Comparison of ENCODE assay signal across 14 cellular contexts in genomic region chr17:18320301-18320700, GRCh38. TPM values are rescaled to one million over a fixed set of nuclear protein-coding genes. Genes with fewer than 3 reads are reported as not detected.
DNase-seq lines count a peak whose midpoint lies in the region; TF ChIP-seq lines count a peak whose summit lies in the region.
"Had no signal": no experiment of that assay in that cellular context is flagged by ENCODE, and none has a peak within 500 bp of the region (broad histone marks: within the 10 kb centered on the region; RNA-seq: fewer than 3 reads in every experiment).

No MANE protein-coding gene starts in this region.

- peaks cover 38% of the 10 kb centered on the region for H3K36me3 Mint-ChIP-seq in T-helper 2 cell treated with Interferon-gamma antibody and Interleukin-4, amounts not matched to agents 5 μg/mL and 100 μg/mL, for 36 hours (ENCODE audit: low read depth)

- H3K4me3 ChIP-seq in choroid plexus epithelial cell (ENCODE audit: low read depth, low read length) = peak overlapping the region; percentile 33
- H3K4me3 ChIP-seq in sigmoid colon = no peak overlapping the region
- no peak overlapping the region for H3K4me3 ChIP-seq in SJCRH30
- H3K4me3 ChIP-seq: esophagus squamous epithelium, MG63, skin epidermis had no signal

- 88 to 90% methylated on average over 7 of the region's 7 CpGs for WGBS in sigmoid colon, 2 donors

- TF ChIP-seq EP300 in sigmoid colon (IDR thresholded peaks at IDR 0.05) = no peak

- H3K4me1 Mint-ChIP-seq in T-helper 2 cell treated with Interferon-gamma antibody and Interleukin-4, amounts not matched to agents 5 μg/mL and 100 μg/mL, for 36 hours (ENCODE audit: low read depth) = peaks cover 37% of the 10 kb centered on the region

- peaks cover 0 to 60% (median 54%) of the 10 kb centered on the region in 4 donors for H3K4me1 ChIP-seq in sigmoid colon
- H3K4me1 ChIP-seq in SJCRH30 = peaks cover 4% of the 10 kb centered on the region

- no peak for DNase-seq in T-helper 2 cell treated with Interferon-gamma antibody and Interleukin-4, amounts not matched to agents 5 μg/mL and 100 μg/mL, for 36 hours (ENCODE audit: low spot score)
- DNase-seq in T-helper 2 cell = no peak
- DNase-seq in choroid plexus epithelial cell (ENCODE audit: low read depth) = no peak
- peak; percentile 28 for DNase-seq in sigmoid colon
- DNase-seq in SJCRH30 = no peak
- DNase-seq in NCI-H146 (lab: John Stamatoyannopoulos, UW) = no peak
- DNase-seq: 8988T, esophagus squamous epithelium, GF-D8, MG63 had no signal

- no peaks in the 10 kb centered on the region for H3K9me3 Mint-ChIP-seq in T-helper 2 cell treated with Interferon-gamma antibody and Interleukin-4, amounts not matched to agents 5 μg/mL and 100 μg/mL, for 36 hours
- H3K9me3 Mint-ChIP-seq: T-helper 1 cell treated with Interleukin-12 subunit alpha and Interleukin-12 subunit beta and Interleukin-4 antibody, amounts not matched to agents 30 μg/mL and 1 μg/mL, for 36 hours had no signal

- intact Hi-C loops in sigmoid colon (cut with DNase I) = no loop called here

- H3K27ac ChIP-seq in sigmoid colon (no peak overlapping the region), SJCRH30 (no peak overlapping the region)
- H3K27ac ChIP-seq: esophagus squamous epithelium had no signal

- no peak overlapping the region for H3K4me3 Mint-ChIP-seq in T-helper 2 cell treated with Interferon-gamma antibody and Interleukin-4, amounts not matched to agents 5 μg/mL and 100 μg/mL, for 36 hours
- H3K4me3 Mint-ChIP-seq: activated CD4-positive, alpha-beta T cell treated with anti-CD3 and anti-CD28 coated beads for 36 hours; T-helper 1 cell treated with Interleukin-12 subunit alpha and Interleukin-12 subunit beta and Interleukin-4 antibody, amounts not matched to agents 30 μg/mL and 1 μg/mL, for 36 hours had no signal

- no peak for TF ChIP-seq POLR2A in sigmoid colon (IDR thresholded peaks at IDR 0.05)

- H3K27me3 Mint-ChIP-seq in T-helper 2 cell treated with Interferon-gamma antibody and Interleukin-4, amounts not matched to agents 5 μg/mL and 100 μg/mL, for 36 hours (ENCODE audit: low read depth) = no peaks in the 10 kb centered on the region
- H3K27me3 Mint-ChIP-seq: activated CD4-positive, alpha-beta T cell treated with anti-CD3 and anti-CD28 coated beads for 36 hours had no signal

- H3K36me3 ChIP-seq in sigmoid colon (peaks cover 20 to 77% (median 36%) of the 10 kb centered on the region in 4 donors), SJCRH30 (peaks cover 37% of the 10 kb centered on the region)

- TF ChIP-seq CTCF in choroid plexus epithelial cell (conservative IDR thresholded peaks at IDR 0.05; ENCODE audit: low read depth, low read length) (no peak), sigmoid colon (IDR thresholded peaks at IDR 0.05) (no peak)

- H3K27me3 ChIP-seq in sigmoid colon = no peaks in the 10 kb centered on the region
- H3K27me3 ChIP-seq in SJCRH30 = no peaks in the 10 kb centered on the region
- H3K27me3 ChIP-seq: esophagus squamous epithelium, MG63 had no signal

- H3K27ac Mint-ChIP-seq in T-helper 2 cell treated with Interferon-gamma antibody and Interleukin-4, amounts not matched to agents 5 μg/mL and 100 μg/mL, for 36 hours = peak overlapping the region; percentile 4
- H3K27ac Mint-ChIP-seq: T-helper 1 cell treated with Interleukin-12 subunit alpha and Interleukin-12 subunit beta and Interleukin-4 antibody, amounts not matched to agents 30 μg/mL and 1 μg/mL, for 36 hours had no signal

- no peaks in the 10 kb centered on the region for H3K9me3 ChIP-seq in sigmoid colon
- no peaks in the 10 kb centered on the region for H3K9me3 ChIP-seq in SJCRH30 (replicated peaks)
- H3K9me3 ChIP-seq: esophagus squamous epithelium, MG63 had no signal

RNA-seq across cellular contexts. Expression of gene SMCR8, which starts 5.2 kb away (rescaled TPM):
- total RNA-seq in sigmoid colon = 10 to 100 TPM in 3 of 4 donors, 1 to 10 TPM in 1; 9.3 to 12.2 (median 10.6) TPM
- polyA plus RNA-seq in sigmoid colon = 10 to 100 TPM in 1 of 3 donors, 1 to 10 TPM in 2; 4.2 to 16.6 (median 6.7) TPM
- 41.5 and 45.7 TPM in 2 replicates for total RNA-seq in SJCRH30 (2014; rRNA removed; shearing (Covaris generic))

RNA-seq across cellular contexts. Expression of gene TOP3A, which starts 5.5 kb away (rescaled TPM):
- 10 to 100 TPM; 22.1 to 42.4 (median 26.0) TPM for total RNA-seq in sigmoid colon
- 10 to 100 TPM in 1 of 3 donors, 1 to 10 TPM in 2; 5.4 to 21.6 (median 5.5) TPM for polyA plus RNA-seq in sigmoid colon
- 236 and 239 TPM in 2 replicates for total RNA-seq in SJCRH30 (2014; rRNA removed; shearing (Covaris generic))

RNA-seq across cellular contexts. Expression of gene SHMT1, which starts 43.0 kb away (rescaled TPM):
- 10 to 100 TPM; 21.9 to 34.2 (median 26.9) TPM for total RNA-seq in sigmoid colon
- 10 to 100 TPM; 16.2 to 34.8 (median 24.7) TPM for polyA plus RNA-seq in sigmoid colon
- 84.6 and 92.6 TPM in 2 replicates for total RNA-seq in SJCRH30 (2014; rRNA removed; shearing (Covaris generic))

RNA-seq across cellular contexts. Expression of gene EVPLL, which starts 57.3 kb away (rescaled TPM):
- total RNA-seq in sigmoid colon = not detected
- polyA plus RNA-seq in sigmoid colon = under 1 TPM in 2 of 3 donors, not detected in 1; 0.28 to 0.60 TPM
- total RNA-seq in SJCRH30 (2014; rRNA removed; shearing (Covaris generic)) = not detected in 2 replicates
- polyA plus RNA-seq: mammary epithelial cell had no signal

RNA-seq across cellular contexts. Expression of gene MIEF2, which starts 59.8 kb away (rescaled TPM):
- total RNA-seq in sigmoid colon = 10 to 100 TPM in 3 of 4 donors, 1 to 10 TPM in 1; 8.7 to 14.4 (median 11.7) TPM
- 10 to 100 TPM in 2 of 3 donors, 1 to 10 TPM in 1; 3.7 to 11.4 (median 11.1) TPM for polyA plus RNA-seq in sigmoid colon
- 17.5 and 18.4 TPM in 2 replicates for total RNA-seq in SJCRH30 (2014; rRNA removed; shearing (Covaris generic))
